In genomic region chr17:36689089-36689667, GRCh38 we compare ENCODE assay signal across 25 cellular contexts.
"Had no signal": no experiment of that assay in that cellular context is flagged by ENCODE, and none has a peak within 500 bp of the region (broad histone marks: within the 10 kb centered on the region; RNA-seq: fewer than 3 reads in every experiment).

No MANE protein-coding gene starts in this region.

- H3K27ac ChIP-seq: gastrocnemius medialis, hepatocyte, parathyroid adenoma, right atrium auricular region, thoracic aorta, upper lobe of right lung, WERI-Rb-1 had no signal

- ATAC-seq: activated CD4-positive, CD25-positive, alpha-beta regulatory T cell treated with anti-CD3 and anti-CD28 coated beads, Interleukin-2, amount 50 U/mL, for 24 hours; effector memory CD8-positive, alpha-beta T cell; gastrocnemius medialis; naive thymus-derived CD4-positive, alpha-beta T cell; T-helper 17 cell; upper lobe of right lung had no signal

- H3K79me2 ChIP-seq: hepatocyte, parathyroid adenoma had no signal

- H3K9ac ChIP-seq: parathyroid adenoma had no signal

- H3K27me3 ChIP-seq: right atrium auricular region, upper lobe of right lung had no signal

- H3K9me3 ChIP-seq: gastrocnemius medialis, right atrium auricular region, thoracic aorta, upper lobe of right lung had no signal

- H3K36me3 ChIP-seq: gastrocnemius medialis, right atrium auricular region, thoracic aorta, upper lobe of right lung, WERI-Rb-1 had no signal

- H3K4me2 ChIP-seq: hepatocyte had no signal

- FAIRE-seq: bronchial epithelial cell had no signal

- DNase-seq: activated CD4-positive, alpha-beta T cell treated with anti-CD3 and anti-CD28 coated beads for 48 hours; activated CD4-positive, alpha-beta T cell treated with anti-CD3 and anti-CD28 coated beads, Interleukin-2, amount 50 U/mL, for 48 hours; activated CD8-positive, alpha-beta memory T cell treated with anti-CD3 and anti-CD28 coated beads for 24 hours; activated effector memory CD4-positive, alpha-beta T cell treated with Interleukin-2 at 50 U/mL for 16 hours; activated naive CD4-positive, alpha-beta T cell treated with Interleukin-2 at 50 U/mL for 16 hours; cortex of kidney; effector memory CD8-positive, alpha-beta T cell; erythroblast; gastrocnemius medialis; glutamatergic neuron; islet precursor cell; mammary epithelial cell; naive thymus-derived CD4-positive, alpha-beta T cell; nucleus accumbens; stimulated activated CD4-positive, alpha-beta T cell treated with anti-CD3 and anti-CD28 coated beads, Interleukin-2, amount 100 ng/mL, for 48 hours; T-helper 17 cell; T1000; upper lobe of right lung; WERI-Rb-1 had no signal

- H3K4me3 ChIP-seq: gastrocnemius medialis, hepatocyte, right atrium auricular region, thoracic aorta, upper lobe of right lung had no signal

- H3K4me1 ChIP-seq: gastrocnemius medialis, parathyroid adenoma, right atrium auricular region, upper lobe of right lung had no signal

- H2AFZ ChIP-seq: hepatocyte, parathyroid adenoma had no signal
